In genomic region chr1:13893456-13893855, GRCh38 we compare ENCODE assay signal across 11 cellular contexts.
DNase-seq lines count a peak whose midpoint lies in the region; ATAC-seq, FAIRE-seq and TF ChIP-seq lines count a peak whose summit lies in the region.
"Had no signal": no experiment of that assay in that cellular context is flagged by ENCODE, and none has a peak within 500 bp of the region (broad histone marks: within the 10 kb centered on the region; RNA-seq: fewer than 3 reads in every experiment).

No MANE protein-coding gene starts in this region.

- no peaks in the 10 kb centered on the region for H3K9me3 Mint-ChIP-seq in natural killer cell treated with Interleukin-12 subunit alpha and Interleukin-12 subunit beta and Interleukin-15 and Interleukin-18, amount 100 ng/mL, for 72 hours
- H3K9me3 Mint-ChIP-seq: activated CD4-positive, alpha-beta T cell treated with anti-CD3 and anti-CD28 coated beads, Interleukin-2, amount 10 ng/mL, durations not matched to agents 7 days and 5 days; dendritic cell treated with granulocyte-macrophage colony-stimulating factor and Interleukin-4, amounts not matched to agents 40 ng/mL and 50 ng/mL, for 4 days had no signal

- no peak for TF ChIP-seq CTCF in A673 (conservative IDR thresholded peaks at IDR 0.05; ENCODE audit: low read depth, low read length)
- TF ChIP-seq CTCF in VCaP (conservative IDR thresholded peaks at IDR 0.05) = no peak
- TF ChIP-seq CTCF in prostate gland (IDR thresholded peaks at IDR 0.05) = no peak

- 26% methylated on average over 14 of the region's 14 CpGs for WGBS in prostate gland

- no peak for ATAC-seq in natural killer cell treated with Interleukin-12 subunit alpha and Interleukin-12 subunit beta and Interleukin-15 and Interleukin-18, amount 100 ng/mL, for 72 hours
- ATAC-seq in HG03521 (IDR thresholded peaks at IDR 0.05; ENCODE audit: unreplicated experiment) = no peak
- ATAC-seq: SK-N-SH treated with all-trans-retinoic acid at 6 μM for 48 hours had no signal

- DNase-seq in A673 (ENCODE audit: low spot score) (peak; percentile 23), prostate gland (ENCODE audit: low spot score) (no peak), GM19239 (ENCODE audit: insufficient read length, low spot score) (no peak)
- DNase-seq in natural killer cell treated with Interleukin-12 subunit alpha and Interleukin-12 subunit beta and Interleukin-15 and Interleukin-18, amount 100 ng/mL, for 72 hours (ENCODE audit: low spot score) = no peak
- no peak for DNase-seq in activated CD4-positive, alpha-beta T cell treated with anti-CD3 and anti-CD28 coated beads for 4 hours
- DNase-seq: activated CD4-positive, alpha-beta T cell treated with anti-CD3 and anti-CD28 coated beads, Interleukin-2, amount 10 ng/mL, durations not matched to agents 7 days and 5 days had no signal

- peaks cover 4% of the 10 kb centered on the region for H3K36me3 Mint-ChIP-seq in natural killer cell treated with Interleukin-12 subunit alpha and Interleukin-12 subunit beta and Interleukin-15 and Interleukin-18, amount 100 ng/mL, for 72 hours

- H3K27me3 ChIP-seq in A673 (replicated peaks; ENCODE audit: insufficient read depth, low read depth, low read length, poor library complexity) (peaks cover 17% of the 10 kb centered on the region), prostate gland (replicated peaks; ENCODE audit: insufficient read depth) (no peaks in the 10 kb centered on the region)

- no peak for TF ChIP-seq POLR2A in prostate gland (IDR thresholded peaks at IDR 0.05)

- BruUV-seq in A673 (replicated peaks; lab: Mats Ljungman, UMichigan) = no TSS peak

- H3K9me3 ChIP-seq in A673 (ENCODE audit: low read depth, low read length, poor library complexity, severe bottlenecking) (no peaks in the 10 kb centered on the region), prostate gland (no peaks in the 10 kb centered on the region)

- H3K4me3 ChIP-seq in A673 (ENCODE audit: low read depth, low read length, poor library complexity, severe bottlenecking) (peak overlapping the region; percentile 52), iPS-11a (ENCODE audit: low read depth, low read length) (peak overlapping the region; percentile 36), prostate gland (peak overlapping the region; percentile 37 to 47)

- no peak overlapping the region for H3K27ac ChIP-seq in A673 (ENCODE audit: low read depth, low read length, poor library complexity, severe bottlenecking)
- H3K27ac ChIP-seq in VCaP = peak overlapping the region; percentile 91
- H3K27ac ChIP-seq in prostate gland = no peak overlapping the region

- H3K4me3 Mint-ChIP-seq in natural killer cell treated with Interleukin-12 subunit alpha and Interleukin-12 subunit beta and Interleukin-15 and Interleukin-18, amount 100 ng/mL, for 72 hours = no peak overlapping the region
- H3K4me3 Mint-ChIP-seq: activated CD4-positive, alpha-beta T cell treated with anti-CD3 and anti-CD28 coated beads, Interleukin-2, amount 10 ng/mL, durations not matched to agents 7 days and 5 days; dendritic cell treated with granulocyte-macrophage colony-stimulating factor and Interleukin-4, amounts not matched to agents 40 ng/mL and 50 ng/mL, for 4 days had no signal

- POLR2A ChIA-PET in A673 (lab: Charles Lee; ENCODE audit: low non-redundant PET) = no interaction called here

- peaks cover 14 to 37% of the 10 kb centered on the region in 2 donors for H3K27me3 Mint-ChIP-seq in natural killer cell treated with Interleukin-12 subunit alpha and Interleukin-12 subunit beta and Interleukin-15 and Interleukin-18, amount 100 ng/mL, for 72 hours

- no peak overlapping the region for H3K27ac Mint-ChIP-seq in natural killer cell treated with Interleukin-12 subunit alpha and Interleukin-12 subunit beta and Interleukin-15 and Interleukin-18, amount 100 ng/mL, for 72 hours
- H3K27ac Mint-ChIP-seq: activated CD4-positive, alpha-beta T cell treated with anti-CD3 and anti-CD28 coated beads, Interleukin-2, amount 10 ng/mL, durations not matched to agents 7 days and 5 days; dendritic cell treated with granulocyte-macrophage colony-stimulating factor and Interleukin-4, amounts not matched to agents 40 ng/mL and 50 ng/mL, for 4 days had no signal

- CTCF ChIA-PET in A673 (lab: Charles Lee) = no interaction called here

- peaks cover 0 to 4% of the 10 kb centered on the region in 2 donors for H3K4me1 Mint-ChIP-seq in natural killer cell treated with Interleukin-12 subunit alpha and Interleukin-12 subunit beta and Interleukin-15 and Interleukin-18, amount 100 ng/mL, for 72 hours (ENCODE audit: low read depth in 2 of 2)
- H3K4me1 Mint-ChIP-seq: activated CD4-positive, alpha-beta T cell treated with anti-CD3 and anti-CD28 coated beads, Interleukin-2, amount 10 ng/mL, durations not matched to agents 7 days and 5 days had no signal

- H3K36me3 ChIP-seq in A673 (ENCODE audit: insufficient read depth, low read length, poor library complexity, severe bottlenecking) (no peaks in the 10 kb centered on the region), prostate gland (no peaks in the 10 kb centered on the region)

- intact Hi-C loops in A673 (cut with micrococcal nuclease; ENCODE audit: unreplicated experiment) (no loop called here), prostate gland (cut with DNase I) (no loop called here)

- FAIRE-seq in GM19239 (lab: Jason Lieb, UNC) = no peak

- peaks cover 2% of the 10 kb centered on the region for H3K4me1 ChIP-seq in A673 (ENCODE audit: insufficient read depth, low read length, poor library complexity, severe bottlenecking)
- H3K4me1 ChIP-seq in prostate gland (replicated peaks) = no peaks in the 10 kb centered on the region
